7 cellular contexts compared by ENCODE assay signal in the genomic region with DNA sequence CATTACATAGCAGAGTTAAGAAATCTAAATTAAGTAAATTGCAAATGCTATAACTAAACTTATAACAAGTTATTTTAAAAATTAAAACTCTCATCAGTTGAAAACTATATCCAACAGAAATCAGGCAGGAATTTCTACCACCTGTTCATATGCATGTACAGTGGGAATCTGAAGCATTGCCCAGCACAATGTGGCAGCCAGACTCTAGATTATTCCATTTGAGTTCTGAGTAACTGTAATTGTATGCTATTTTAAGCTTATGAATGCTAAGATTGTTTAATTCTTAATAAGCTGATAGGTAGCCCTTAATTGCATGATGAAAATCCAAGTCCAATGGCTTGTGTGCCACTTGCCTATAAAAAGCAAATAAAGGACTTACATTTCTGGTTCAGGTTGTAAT.
"Had no signal": no experiment of that assay in that cellular context is flagged by ENCODE, and none has a peak within 500 bp of the region (broad histone marks: within the 10 kb centered on the region; RNA-seq: fewer than 3 reads in every experiment).

No MANE protein-coding gene starts in this region.

- H3K4me1 Mint-ChIP-seq: IgD-negative memory B cell had no signal

- H3K4me3 Mint-ChIP-seq: IgD-negative memory B cell had no signal

- DNase-seq: IMR-90, KBM-7, KG1 had no signal

- H3K27ac Mint-ChIP-seq: IgD-negative memory B cell had no signal

- H3K36me3 Mint-ChIP-seq: IgD-negative memory B cell had no signal

- FAIRE-seq: HepG2, HTR-8/SVneo, K562 had no signal
